ENCODE assay signal across 14 cellular contexts in the genomic region with DNA sequence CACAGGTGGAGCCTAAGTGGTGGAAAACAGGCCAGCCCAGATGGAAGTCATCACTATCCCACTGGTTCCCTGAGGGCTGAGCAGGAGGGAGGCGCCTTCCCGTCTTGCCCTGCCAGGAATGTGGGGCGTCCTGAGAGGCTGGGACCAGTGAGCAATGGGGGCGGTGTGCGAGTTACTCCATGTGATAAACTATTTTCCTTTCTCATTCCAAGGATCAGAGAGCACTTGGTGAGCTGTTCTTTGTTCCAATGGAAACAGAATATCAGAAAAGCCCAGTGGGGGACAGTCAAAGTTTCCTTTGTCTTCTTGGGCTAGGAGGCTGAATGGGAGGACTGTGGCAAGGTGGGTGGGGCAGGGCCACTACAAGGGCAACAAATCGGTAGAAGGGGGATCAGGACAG.
DNase-seq lines count a peak whose midpoint lies in the region; ATAC-seq and TF ChIP-seq lines count a peak whose summit lies in the region.
"Had no signal": no experiment of that assay in that cellular context is flagged by ENCODE, and none has a peak within 500 bp of the region (broad histone marks: within the 10 kb centered on the region; RNA-seq: fewer than 3 reads in every experiment).

No MANE protein-coding gene starts in this region.

- no peaks in the 10 kb centered on the region for H3K9me3 ChIP-seq in adipocyte (ENCODE audit: control insufficient read depth, low read length)
- H3K9me3 ChIP-seq: adrenal gland had no signal

- TF ChIP-seq CTCF in osteocyte (IDR thresholded peaks at IDR 0.05) = no peak

- H3K9me3 Mint-ChIP-seq in osteocyte (ENCODE audit: unreplicated experiment) = no peaks in the 10 kb centered on the region
- H3K9me3 Mint-ChIP-seq in activated T-cell treated with anti-CD3 and anti-CD28 coated beads, Interleukin-2, amount 50 U/mL, for 24 hours = no peaks in the 10 kb centered on the region
- H3K9me3 Mint-ChIP-seq: naive B cell; stimulated activated naive CD8-positive, alpha-beta T cell treated with anti-CD3 and anti-CD28 coated beads, Interleukin-15, Interleukin-2, amounts not matched to agents 100 ng/mL and 50 ng/mL, for 24 hours had no signal

- H3K9ac ChIP-seq in adipocyte (ENCODE audit: low read length) = peak overlapping the region; percentile 15

- H3K4me1 Mint-ChIP-seq in osteocyte (ENCODE audit: unreplicated experiment) = peaks cover 41% of the 10 kb centered on the region
- peaks cover 10% of the 10 kb centered on the region for H3K4me1 Mint-ChIP-seq in activated T-cell treated with anti-CD3 and anti-CD28 coated beads, Interleukin-2, amount 50 U/mL, for 24 hours (ENCODE audit: low read depth)
- H3K4me1 Mint-ChIP-seq: naive B cell had no signal

- no peak overlapping the region for H3K4me3 Mint-ChIP-seq in osteocyte (ENCODE audit: unreplicated experiment)
- H3K4me3 Mint-ChIP-seq in activated T-cell treated with anti-CD3 and anti-CD28 coated beads, Interleukin-2, amount 50 U/mL, for 24 hours = no peak overlapping the region
- H3K4me3 Mint-ChIP-seq: activated CD4-positive, alpha-beta T cell treated with anti-CD3 and anti-CD28 coated beads for 36 hours; stimulated activated naive CD8-positive, alpha-beta T cell treated with anti-CD3 and anti-CD28 coated beads, Interleukin-15, Interleukin-2, amounts not matched to agents 100 ng/mL and 50 ng/mL, for 24 hours had no signal

- no peaks in the 10 kb centered on the region for H3K36me3 Mint-ChIP-seq in osteocyte (ENCODE audit: unreplicated experiment)
- H3K36me3 Mint-ChIP-seq in activated T-cell treated with anti-CD3 and anti-CD28 coated beads, Interleukin-2, amount 50 U/mL, for 24 hours (ENCODE audit: low read depth) = no peaks in the 10 kb centered on the region
- H3K36me3 Mint-ChIP-seq: naive B cell had no signal

- H3K27me3 Mint-ChIP-seq in osteocyte (ENCODE audit: unreplicated experiment) = no peaks in the 10 kb centered on the region
- peaks cover 44% of the 10 kb centered on the region for H3K27me3 Mint-ChIP-seq in activated T-cell treated with anti-CD3 and anti-CD28 coated beads, Interleukin-2, amount 50 U/mL, for 24 hours

- ATAC-seq in left ventricle myocardium superior (peak; percentile 93), GM19463 (IDR thresholded peaks at IDR 0.05; ENCODE audit: unreplicated experiment) (no peak), HG02970 (IDR thresholded peaks at IDR 0.05; ENCODE audit: low FRiP score, unreplicated experiment) (no peak)
- ATAC-seq: activated CD4-positive, alpha-beta T cell treated with anti-CD3 and anti-CD28 coated beads for 36 hours had no signal

- peaks cover 7% of the 10 kb centered on the region for H3K4me1 ChIP-seq in adipocyte (ENCODE audit: control insufficient read depth, insufficient read depth, low read length)
- H3K4me1 ChIP-seq: adrenal gland had no signal

- H3K27ac Mint-ChIP-seq in osteocyte (ENCODE audit: unreplicated experiment) = peak overlapping the region; percentile 92
- H3K27ac Mint-ChIP-seq in activated T-cell treated with anti-CD3 and anti-CD28 coated beads, Interleukin-2, amount 50 U/mL, for 24 hours = no peak overlapping the region
- H3K27ac Mint-ChIP-seq: activated CD4-positive, alpha-beta T cell treated with anti-CD3 and anti-CD28 coated beads for 36 hours; naive B cell; stimulated activated naive CD8-positive, alpha-beta T cell treated with anti-CD3 and anti-CD28 coated beads, Interleukin-15, Interleukin-2, amounts not matched to agents 100 ng/mL and 50 ng/mL, for 24 hours had no signal

- H3K36me3 ChIP-seq in adipocyte (ENCODE audit: control insufficient read depth, insufficient read depth, low read length, severe bottlenecking) = no peaks in the 10 kb centered on the region
- H3K36me3 ChIP-seq: adrenal gland had no signal

- H3K4me3 ChIP-seq in adipocyte (ENCODE audit: low read length) = no peak overlapping the region
- H3K4me3 ChIP-seq: adrenal gland had no signal

- intact Hi-C loops in left ventricle myocardium superior (cut with micrococcal nuclease) = no loop called here

- DNase-seq in AG20443 (ENCODE audit: low spot score) = peak; percentile 61
- peak; percentile 14 for DNase-seq in adipocyte (ENCODE audit: low read depth)
- DNase-seq in left ventricle myocardium superior = peak; percentile 70
- peak; percentile 83 for DNase-seq in osteocyte (ENCODE audit: extremely low spot score, unreplicated experiment)
- no peak for DNase-seq in activated T-cell treated with anti-CD3 and anti-CD28 coated beads, Interleukin-2, amount 50 U/mL, for 24 hours
- DNase-seq in middle frontal gyrus (ENCODE audit: extremely low spot score, low spot score) = no peak
- DNase-seq: activated CD4-positive, alpha-beta T cell treated with anti-CD3 and anti-CD28 coated beads for 36 hours; naive B cell; NCI-H2029 treated with DMSO at 0.1 percent for 48 hours; T-helper 2 cell had no signal

- H3K27me3 ChIP-seq in adipocyte (replicated peaks; ENCODE audit: control insufficient read depth, insufficient read depth, low read length) = peaks cover 2% of the 10 kb centered on the region

Comparison
In these comparisons a context has a peak if more than half of its experiments do, and no peak if none do; other contexts are left out.
1. DNase-seq: peak in AG20443 (single experiment), adipocyte (single experiment), left ventricle myocardium superior (single experiment) and osteocyte (single experiment); none in activated T-cell treated with anti-CD3 and anti-CD28 coated beads, Interleukin-2, amount 50 U/mL, for 24 hours (single experiment) and middle frontal gyrus (single experiment).